In genomic region chr6:127392301-127392700, GRCh38 we compare ENCODE assay signal across 19 cellular contexts.
"Had no signal": no experiment of that assay in that cellular context is flagged by ENCODE, and none has a peak within 500 bp of the region (broad histone marks: within the 10 kb centered on the region; RNA-seq: fewer than 3 reads in every experiment).

No MANE protein-coding gene starts in this region.

- H3K9me3 ChIP-seq: esophagus muscularis mucosa, ovary, tibial artery, upper lobe of right lung had no signal

- H3K27ac Mint-ChIP-seq: endodermal cell; naive thymus-derived CD8-positive, alpha-beta T cell; progenitor cell of endocrine pancreas had no signal

- H3K4me1 Mint-ChIP-seq: endodermal cell; naive thymus-derived CD8-positive, alpha-beta T cell; neural crest cell had no signal

- H3K27ac ChIP-seq: coronary artery, ovary, upper lobe of right lung had no signal

- H3K36me3 Mint-ChIP-seq: naive thymus-derived CD8-positive, alpha-beta T cell had no signal

- H3K4me1 ChIP-seq: upper lobe of right lung had no signal

- H3K27me3 Mint-ChIP-seq: progenitor cell of endocrine pancreas had no signal

- H3K4me3 Mint-ChIP-seq: endodermal cell; naive thymus-derived CD8-positive, alpha-beta T cell; neural crest cell had no signal

- ATAC-seq: left colon; left ventricle myocardium superior; naive thymus-derived CD8-positive, alpha-beta T cell; right cardiac atrium; stimulated activated naive CD8-positive, alpha-beta T cell treated with anti-CD3 and anti-CD28 coated beads, Interleukin-15, Interleukin-2, amounts not matched to agents 100 U/mL and 50 U/mL, for 24 hours; upper lobe of right lung had no signal

- H3K4me3 ChIP-seq: coronary artery, esophagus muscularis mucosa, lung, ovary, tibial artery, upper lobe of right lung had no signal

- H3K9me3 Mint-ChIP-seq: naive thymus-derived CD8-positive, alpha-beta T cell; neural crest cell had no signal

- H3K27me3 ChIP-seq: esophagus muscularis mucosa, ovary, tibial artery, upper lobe of right lung had no signal

- H3K36me3 ChIP-seq: esophagus muscularis mucosa, ovary, tibial artery, upper lobe of right lung had no signal

- DNase-seq: effector CD4-positive, alpha-beta T cell; endodermal cell; foreskin fibroblast; left colon; left ventricle myocardium superior; mesendoderm; naive thymus-derived CD8-positive, alpha-beta T cell; ovary; right cardiac atrium; small intestine; stimulated activated CD4-positive, alpha-beta T cell treated with anti-CD3 and anti-CD28 coated beads, Interleukin-2, amount 100 ng/mL, for 48 hours; stimulated activated naive CD8-positive, alpha-beta T cell treated with anti-CD3 and anti-CD28 coated beads, Interleukin-15, Interleukin-2, amounts not matched to agents 100 U/mL and 50 U/mL, for 24 hours; tibial artery; upper lobe of right lung had no signal
